Comparison of ENCODE assay signal across 34 cellular contexts in genomic region chr15:73792429-73792828, GRCh38. TPM values are rescaled to one million over a fixed set of nuclear protein-coding genes. Genes with fewer than 3 reads are reported as not detected.
DNase-seq lines count a peak whose midpoint lies in the region; ATAC-seq and TF ChIP-seq lines count a peak whose summit lies in the region.
"Had no signal": no experiment of that assay in that cellular context is flagged by ENCODE, and none has a peak within 500 bp of the region (broad histone marks: within the 10 kb centered on the region; RNA-seq: fewer than 3 reads in every experiment).

No MANE protein-coding gene starts in this region.

- H3K27ac Mint-ChIP-seq in brain = peak overlapping the region; percentile 36 to 83 (median 57)
- no peak overlapping the region for H3K27ac Mint-ChIP-seq in activated naive CD8-positive, alpha-beta T cell treated with anti-CD3 and anti-CD28 coated beads for 36 hours
- H3K27ac Mint-ChIP-seq: activated CD4-positive, alpha-beta memory T cell treated with anti-CD3 and anti-CD28 coated beads, Interleukin-2, amount 10 ng/mL, durations not matched to agents 7 days and 5 days; activated T-helper 17 cell treated with anti-CD3 and anti-CD28 coated beads, Interleukin-2, amount 50 U/mL, for 72 hours; T-helper 17 cell had no signal

- ATAC-seq in HG03135 (IDR thresholded peaks at IDR 0.05; ENCODE audit: unreplicated experiment) = no peak
- ATAC-seq: activated T-helper 17 cell treated with anti-CD3 and anti-CD28 coated beads, Interleukin-2, amount 50 U/mL, for 72 hours; mucosa of descending colon; T-helper 17 cell had no signal

- CTCF ChIA-PET in HEK293 (lab: Yijun Ruan, JAX) = interaction anchor here (0.8 to 1.1 kb wide), 3 partner anchors 13 to 156 kb away, joined by 3 to 5 read pairs (median 5); no protein-coding TSS in a partner anchor

- H3K27me3 Mint-ChIP-seq in brain = peaks cover 5% of the 10 kb centered on the region
- peaks cover 5% of the 10 kb centered on the region for H3K27me3 Mint-ChIP-seq in activated naive CD8-positive, alpha-beta T cell treated with anti-CD3 and anti-CD28 coated beads for 36 hours

- H3K9me3 ChIP-seq in HEK293 (ENCODE audit: control insufficient read depth, insufficient read depth, low read depth, low read length) = no peaks in the 10 kb centered on the region
- H3K9me3 ChIP-seq: BLaER1 treated with 17β-estradiol and CSF1 and Interleukin-3, amounts not matched to agents 10 nM and 100 nM; esophagus muscularis mucosa; MG63; mucosa of descending colon; suprapubic skin; upper lobe of left lung had no signal

- POLR2A ChIA-PET in HEK293 (lab: Yijun Ruan, JAX) = no interaction called here

- H3K4me3 Mint-ChIP-seq in brain = no peak overlapping the region
- no peak overlapping the region for H3K4me3 Mint-ChIP-seq in activated naive CD8-positive, alpha-beta T cell treated with anti-CD3 and anti-CD28 coated beads for 36 hours
- H3K4me3 Mint-ChIP-seq: activated CD4-positive, alpha-beta memory T cell treated with anti-CD3 and anti-CD28 coated beads, Interleukin-2, amount 10 ng/mL, durations not matched to agents 7 days and 5 days; activated T-helper 17 cell treated with anti-CD3 and anti-CD28 coated beads, Interleukin-2, amount 50 U/mL, for 72 hours; nephron; T-helper 17 cell had no signal

- H3K4me1 Mint-ChIP-seq in brain = peaks cover 43% of the 10 kb centered on the region
- no peaks in the 10 kb centered on the region for H3K4me1 Mint-ChIP-seq in activated naive CD8-positive, alpha-beta T cell treated with anti-CD3 and anti-CD28 coated beads for 36 hours
- H3K4me1 Mint-ChIP-seq: activated CD4-positive, alpha-beta memory T cell treated with anti-CD3 and anti-CD28 coated beads, Interleukin-2, amount 10 ng/mL, durations not matched to agents 7 days and 5 days; activated T-helper 17 cell treated with anti-CD3 and anti-CD28 coated beads, Interleukin-2, amount 50 U/mL, for 72 hours; T-helper 17 cell had no signal

- no peak overlapping the region for H3K27ac ChIP-seq in HEK293 (ENCODE audit: extremely low read depth, low read depth, low read length)
- H3K27ac ChIP-seq: 22Rv1; BLaER1 treated with 17β-estradiol and CSF1 and Interleukin-3, amounts not matched to agents 10 nM and 100 nM; brain microvascular endothelial cell; esophagus muscularis mucosa; hepatocyte; KMS-11; suprapubic skin; upper lobe of left lung had no signal

- peak; percentile 30 for DNase-seq in DMS 273 (lab: John Stamatoyannopoulos, UW; ENCODE audit: unreplicated experiment)
- no peak for DNase-seq in DMS 273 treated with DMSO at 0.1 percent for 48 hours (lab: John Stamatoyannopoulos, UW)
- peak; percentile 22 for DNase-seq in myocyte (ENCODE audit: low read depth)
- DNase-seq in activated naive CD8-positive, alpha-beta T cell treated with anti-CD3 and anti-CD28 coated beads for 36 hours = no peak
- DNase-seq in DMS79 (lab: John Stamatoyannopoulos, UW) = no peak
- DNase-seq: activated CD4-positive, alpha-beta memory T cell treated with anti-CD3 and anti-CD28 coated beads, Interleukin-2, amount 10 ng/mL, durations not matched to agents 7 days and 5 days; activated CD4-positive, alpha-beta T cell treated with anti-CD3 and anti-CD28 coated beads for 1 hour; activated CD8-positive, alpha-beta memory T cell treated with anti-CD3 and anti-CD28 coated beads, Interleukin-2, amount 50 U/mL, for 48 hours; activated naive CD4-positive, alpha-beta T cell treated with anti-CD3 and anti-CD28 coated beads, Interleukin-2, amount 50 U/mL, for 16 hours; amniotic stem cell; brain microvascular endothelial cell; COR-L47; foreskin fibroblast; MG63; mucosa of descending colon; NCI-H1417 treated with DMSO at 0.1 percent for 48 hours; NCI-H774; OCI-M1; SHP77; small intestine; stimulated activated naive CD4-positive, alpha-beta T cell treated with Interleukin-2 at 50 U/mL for 16 hours; T-helper 17 cell; upper lobe of left lung had no signal

- no peaks in the 10 kb centered on the region for H3K36me3 Mint-ChIP-seq in brain
- H3K36me3 Mint-ChIP-seq in activated naive CD8-positive, alpha-beta T cell treated with anti-CD3 and anti-CD28 coated beads for 36 hours = no peaks in the 10 kb centered on the region

- H3K9me3 Mint-ChIP-seq in brain = peaks cover 0 to 11% (median 0%) of the 10 kb centered on the region in 5 experiments
- H3K9me3 Mint-ChIP-seq in activated naive CD8-positive, alpha-beta T cell treated with anti-CD3 and anti-CD28 coated beads for 36 hours = no peaks in the 10 kb centered on the region
- H3K9me3 Mint-ChIP-seq: activated CD4-positive, alpha-beta memory T cell treated with anti-CD3 and anti-CD28 coated beads, Interleukin-2, amount 10 ng/mL, durations not matched to agents 7 days and 5 days; activated T-helper 17 cell treated with anti-CD3 and anti-CD28 coated beads, Interleukin-2, amount 50 U/mL, for 72 hours; nephron had no signal

- TF ChIP-seq CTCF in HEK293 (tag by site-specific recombination; IDR thresholded peaks at IDR 0.05) (peak; percentile 42; the same call in 1 of the 2 replicates), brain (conservative IDR thresholded peaks at IDR 0.05) (no peak)

- H3K36me3 ChIP-seq in HEK293 (ENCODE audit: control insufficient read depth in 2 of 2, insufficient read depth in 1 of 2, low read length in 2 of 2) = no peaks in the 10 kb centered on the region
- H3K36me3 ChIP-seq: BLaER1 treated with 17β-estradiol and CSF1 and Interleukin-3, amounts not matched to agents 10 nM and 100 nM; brain microvascular endothelial cell; esophagus muscularis mucosa; MG63; suprapubic skin; upper lobe of left lung had no signal

- H3K4me1 ChIP-seq in HEK293 (ENCODE audit: control insufficient read depth, insufficient read depth, low read length) = no peaks in the 10 kb centered on the region
- H3K4me1 ChIP-seq: BLaER1 treated with 17β-estradiol and CSF1 and Interleukin-3, amounts not matched to agents 10 nM and 100 nM; upper lobe of left lung had no signal

- H3K4me3 ChIP-seq in HEK293 (ENCODE audit: low read depth, low read length) = no peak overlapping the region
- H3K4me3 ChIP-seq: BLaER1 treated with 17β-estradiol and CSF1 and Interleukin-3, amounts not matched to agents 10 nM and 100 nM; esophagus muscularis mucosa; hepatocyte; MG63; mucosa of descending colon; suprapubic skin; upper lobe of left lung had no signal

TF ChIP-seq in HEK293, 187 proteins besides CTCF, POLR2A, EP300 and RAD21 (continues in another document):
- peak; percentile 87 for TF ChIP-seq PRDM10 (tag by site-specific recombination; IDR thresholded peaks at IDR 0.05)

RNA-seq across cellular contexts. Expression of gene INSYN1, which starts 39.3 kb away (rescaled TPM):
- polyA plus RNA-seq in brain (ENCODE audit: insufficient read depth, low read depth, low replicate concordance) = 25.6 TPM
- 0.32 and 0.73 TPM in 2 replicates for total RNA-seq in myocyte
- 3.8 TPM for polyA plus RNA-seq in myocyte (2012)
- total RNA-seq in activated naive CD8-positive, alpha-beta T cell treated with anti-CD3 and anti-CD28 coated beads for 36 hours = not detected
- total RNA-seq: activated CD4-positive, alpha-beta memory T cell treated with anti-CD3 and anti-CD28 coated beads, Interleukin-2, amount 10 ng/mL, durations not matched to agents 7 days and 5 days; activated T-helper 17 cell treated with anti-CD3 and anti-CD28 coated beads, Interleukin-2, amount 50 U/mL, for 72 hours; T-helper 17 cell had no signal

Comparison
In these comparisons a context has a peak if more than half of its experiments do, and no peak if none do; other contexts are left out.
1. DNase-seq: peak in DMS 273 (single experiment) and myocyte (single experiment); none in DMS 273 treated with DMSO at 0.1 percent for 48 hours (single experiment), activated naive CD8-positive, alpha-beta T cell treated with anti-CD3 and anti-CD28 coated beads for 36 hours (single experiment) and DMS79 (single experiment).